ENCODE assay signal across 8 cellular contexts in genomic region chr6:89242574-89243330, GRCh38. TPM values are rescaled to one million over a fixed set of nuclear protein-coding genes. Genes with fewer than 3 reads are reported as not detected.
DNase-seq lines count a peak whose midpoint lies in the region; ATAC-seq, FAIRE-seq and TF ChIP-seq lines count a peak whose summit lies in the region.

No MANE protein-coding gene starts in this region.

- no peaks in the 10 kb centered on the region for H3K9me3 Mint-ChIP-seq in CD8-positive, alpha-beta T cell

- no peak overlapping the region for H3K9ac ChIP-seq in HCT116 (ENCODE audit: low read length)

- RAD21 ChIA-PET in HCT116 (lab: Charles Lee; ENCODE audit: low non-redundant PET in 1 of 2, low total read pairs in 2 of 2, uncharacterized antibody in 2 of 2, unreplicated experiment in 2 of 2): interaction anchor here (0.6 to 1.2 kb wide), 6 partner anchors 122 to 343 kb away, joined by 3 to 10 read pairs (median 5); no protein-coding TSS in a partner anchor

- H3K79me2 ChIP-seq in HCT116 (ENCODE audit: insufficient read depth, low read length): no peaks in the 10 kb centered on the region

- no peaks in the 10 kb centered on the region for H3K9me3 ChIP-seq in CD8-positive, alpha-beta T cell (ENCODE audit: low read length)
- no peaks in the 10 kb centered on the region for H3K9me3 ChIP-seq in HCT116 (ENCODE audit: control insufficient read depth in 1 of 2, insufficient read depth in 1 of 2, low read depth in 1 of 2, low read length in 2 of 2)

- H3K27me3 ChIP-seq in CD8-positive, alpha-beta T cell (ENCODE audit: insufficient read depth, low read length): no peaks in the 10 kb centered on the region
- H3K27me3 ChIP-seq in HCT116 (ENCODE audit: insufficient read depth, low read length) (no peaks in the 10 kb centered on the region), bronchial epithelial cell (ENCODE audit: control insufficient read depth, insufficient read depth, low read length) (peaks cover 3% of the 10 kb centered on the region)

- CTCF ChIA-PET in CD8-positive, alpha-beta T cell (lab: Charles Lee): interaction anchor here (0.7 to 7.9 kb wide), 4 partner anchors 55 to 259 kb away, joined by 3 to 78 read pairs (median 3); no protein-coding TSS in a partner anchor
- CTCF ChIA-PET in HCT116 (lab: Charles Lee): interaction anchor here (0.6 to 3.3 kb wide), 8 partner anchors 10 to 375 kb away, joined by 3 to 43 read pairs (median 3); no protein-coding TSS in a partner anchor

- peaks cover 20% of the 10 kb centered on the region for H3K4me1 Mint-ChIP-seq in CD8-positive, alpha-beta T cell (ENCODE audit: low read depth)

- TF ChIP-seq CTCF in CD8-positive, alpha-beta T cell (IDR thresholded peaks at IDR 0.05): peak; percentile 35
- TF ChIP-seq CTCF in HCT116 (IDR thresholded peaks at IDR 0.05 in 2 of 3, conservative IDR thresholded peaks at IDR 0.05 in 1 of 3; ENCODE audit: borderline replicate concordance in 1 of 3, insufficient read depth in 1 of 3, low read depth in 2 of 3, low read length in 2 of 3): peak; percentile 46 to 74 (median 52); a peak in 5 of 6 replicates
- TF ChIP-seq CTCF in bronchial epithelial cell (IDR thresholded peaks at IDR 0.05; ENCODE audit: insufficient read depth, low read length, severe bottlenecking): peak; percentile 58

- H3K27ac Mint-ChIP-seq in CD8-positive, alpha-beta T cell: no peak overlapping the region

- H3K27ac ChIP-seq in CD8-positive, alpha-beta T cell (ENCODE audit: low read depth, low read length): no peak overlapping the region
- H3K27ac ChIP-seq in HCT116 (ENCODE audit: low read depth, low read length): no peak overlapping the region

- intact Hi-C loops in CD8-positive, alpha-beta T cell (cut with DNase I, micrococcal nuclease): loop anchor here (1.0 to 5.0 kb wide), 4 partner anchors 120 to 260 kb away; no protein-coding TSS in a partner anchor
- intact Hi-C loops in HCT116 (cut with micrococcal nuclease): loop anchor here (1.0 kb wide), 2 partner anchors 120 to 260 kb away; no protein-coding TSS in a partner anchor

- no TSS peak for BruUV-seq in HCT116 (replicated peaks; lab: Mats Ljungman, UMichigan)

- no peaks in the 10 kb centered on the region for H4K20me1 ChIP-seq in HCT116 (ENCODE audit: insufficient read depth)

- H3K4me3 Mint-ChIP-seq in CD8-positive, alpha-beta T cell: no peak overlapping the region

- H3K4me2 ChIP-seq in HCT116 (ENCODE audit: low read length): no peak overlapping the region

- H3K27me3 Mint-ChIP-seq in CD8-positive, alpha-beta T cell (ENCODE audit: low read depth): peaks cover 3% of the 10 kb centered on the region

- H2AFZ ChIP-seq in HCT116 (ENCODE audit: low read depth, low read length, poor library complexity, severe bottlenecking): peak overlapping the region; percentile 59

- no peaks in the 10 kb centered on the region; the same call in 1 of the 2 replicates for H3K9me2 ChIP-seq in HCT116 (ENCODE audit: insufficient read depth)

- H3K36me3 Mint-ChIP-seq in CD8-positive, alpha-beta T cell: no peaks in the 10 kb centered on the region

- no peak overlapping the region for H3K4me3 ChIP-seq in CD8-positive, alpha-beta T cell (ENCODE audit: low read depth, low read length)
- H3K4me3 ChIP-seq in HCT116 (replicated peaks in 1 of 2; ENCODE audit: low read depth in 1 of 2, low read length in 2 of 2) (no peak overlapping the region), bronchial epithelial cell (ENCODE audit: low read depth, low read length) (no peak overlapping the region)

- TF ChIP-seq RAD21 in HCT116 (IDR thresholded peaks at IDR 0.05; ENCODE audit: low read depth): peak; percentile 86

- no peak for FAIRE-seq in bronchial epithelial cell (lab: Jason Lieb, UNC)

- POLR2A ChIA-PET in CD8-positive, alpha-beta T cell (lab: Charles Lee): interaction anchor here (1.5 kb wide), 1 partner anchor 17 kb away, joined by 3 read pairs; no protein-coding TSS in a partner anchor
- POLR2A ChIA-PET in HCT116 (lab: Charles Lee): interaction anchor here (0.6 to 1.0 kb wide), 2 partner anchors 260 to 1907 kb away, joined by 3 read pairs; no protein-coding TSS in a partner anchor

- no peaks in the 10 kb centered on the region for H3K36me3 ChIP-seq in CD8-positive, alpha-beta T cell (ENCODE audit: insufficient read depth, low read length)
- H3K36me3 ChIP-seq in HCT116 (ENCODE audit: control insufficient read depth in 1 of 2, insufficient read depth in 2 of 2, low read length in 2 of 2) (no peaks in the 10 kb centered on the region), bronchial epithelial cell (ENCODE audit: control insufficient read depth, insufficient read depth, low read length) (no peaks in the 10 kb centered on the region)

- H3K4me1 ChIP-seq in CD8-positive, alpha-beta T cell (ENCODE audit: insufficient read depth, low read length): peaks cover 15% of the 10 kb centered on the region
- no peaks in the 10 kb centered on the region for H3K4me1 ChIP-seq in HCT116 (ENCODE audit: control insufficient read depth in 1 of 2, insufficient read depth in 2 of 2, low read length in 2 of 2)

- no peak for ATAC-seq in CD8-positive, alpha-beta T cell
- ATAC-seq in HCT116 (peak; percentile 86), HG03354 (IDR thresholded peaks at IDR 0.05; ENCODE audit: poor library complexity, severe bottlenecking, unreplicated experiment) (no peak), GM21528 (IDR thresholded peaks at IDR 0.05; ENCODE audit: low FRiP score, unreplicated experiment) (no peak), HG02678 (IDR thresholded peaks at IDR 0.05; ENCODE audit: unreplicated experiment) (no peak)

- TF ChIP-seq POLR2A in HCT116 (IDR thresholded peaks at IDR 0.05; ENCODE audit: borderline replicate concordance, extremely low read depth, insufficient read depth, insufficient read length): no peak

- DNase-seq in CD8-positive, alpha-beta T cell: no peak
- peak; percentile 59 for DNase-seq in HCT116 (ENCODE audit: low read depth, low spot score)
- peak; percentile 69 for DNase-seq in NCI-H69 (lab: John Stamatoyannopoulos, UW)
- DNase-seq in bronchial epithelial cell (ENCODE audit: low read depth): peak; percentile 52
- peak; percentile 54 to 68 for DNase-seq in lung microvascular endothelial cell (ENCODE audit: low read depth in 2 of 2)

TF ChIP-seq in HCT116, 20 proteins besides CTCF, POLR2A, EP300 and RAD21:
- no peak for TF ChIP-seq EGR1 (IDR thresholded peaks at IDR 0.05; ENCODE audit: low read depth)
- no peak for TF ChIP-seq SP1 (IDR thresholded peaks at IDR 0.05; ENCODE audit: low read depth)
- peak; percentile 29; the same call in 1 of the 2 replicates for TF ChIP-seq CBX3 (IDR thresholded peaks at IDR 0.05; ENCODE audit: low read depth)
TF ChIP-seq in HCT116: peak in this region for 1.

RNA-seq across cellular contexts. Expression of gene GABRR1, which starts 25.6 kb away (rescaled TPM):
- total RNA-seq in CD8-positive, alpha-beta T cell: not detected
- not detected for total RNA-seq in HCT116 (2021; ENCODE audit: unreplicated experiment)
- not detected in 2 replicates for polyA plus RNA-seq in HCT116 (2012)
- total RNA-seq in bronchial epithelial cell: not detected in 2 replicates
- not detected in 2 replicates for total RNA-seq in lung microvascular endothelial cell

Comparison
In these comparisons a context has a peak if more than half of its experiments do, and no peak if none do; other contexts are left out.
1. DNase-seq: peak in HCT116 (single experiment), NCI-H69 (single experiment), bronchial epithelial cell (single experiment) and lung microvascular endothelial cell (2 of 2); none in CD8-positive, alpha-beta T cell (0 of 7).
2. Peak in every context shown above with its lines, with median percentiles within 50 percentile points of each other: CTCF ChIP-seq.